ENCODE assay signal across 8 cellular contexts in genomic region chr17:40065041-40065770, GRCh38. TPM values are rescaled to one million over a fixed set of nuclear protein-coding genes. Genes with fewer than 3 reads are reported as not detected.
DNase-seq lines count a peak whose midpoint lies in the region; ATAC-seq lines count a peak whose summit lies in the region.

No MANE protein-coding gene starts in this region.

- peaks cover 68% of the 10 kb centered on the region for H3K4me1 Mint-ChIP-seq in dendritic cell treated with granulocyte-macrophage colony-stimulating factor and Interleukin-4, amounts not matched to agents 40 ng/mL and 50 ng/mL, for 4 days (ENCODE audit: low read depth)
- H3K4me1 Mint-ChIP-seq in naive B cell: peaks cover 66 to 74% (median 67%) of the 10 kb centered on the region in 3 donors

- no peaks in the 10 kb centered on the region for H3K9me3 Mint-ChIP-seq in dendritic cell treated with granulocyte-macrophage colony-stimulating factor and Interleukin-4, amounts not matched to agents 40 ng/mL and 50 ng/mL, for 4 days
- no peaks in the 10 kb centered on the region for H3K9me3 Mint-ChIP-seq in naive B cell

- H3K27ac ChIP-seq in HUES6 (ENCODE audit: low read depth, low read length): no peak overlapping the region

- H3K27me3 Mint-ChIP-seq in dendritic cell treated with granulocyte-macrophage colony-stimulating factor and Interleukin-4, amounts not matched to agents 40 ng/mL and 50 ng/mL, for 4 days: peaks cover 40% of the 10 kb centered on the region
- H3K27me3 Mint-ChIP-seq in naive B cell: no peaks in the 10 kb centered on the region

- H3K4me3 ChIP-seq in HUES6 (ENCODE audit: low read depth, low read length): peak overlapping the region; percentile 4; the same call in 1 of the 2 replicates

- H3K27ac Mint-ChIP-seq in dendritic cell treated with granulocyte-macrophage colony-stimulating factor and Interleukin-4, amounts not matched to agents 40 ng/mL and 50 ng/mL, for 4 days: peak overlapping the region; percentile 3
- H3K27ac Mint-ChIP-seq in naive B cell: peak overlapping the region in 4 of 6 donors; percentile 6 to 76 (median 56)

- no peaks in the 10 kb centered on the region for H3K9me3 ChIP-seq in HUES6 (ENCODE audit: control insufficient read depth, insufficient read depth, low read depth, low read length)

- peak overlapping the region; percentile 23 for H3K9ac ChIP-seq in HUES6 (ENCODE audit: low read length)

- no peaks in the 10 kb centered on the region for H3K36me3 Mint-ChIP-seq in dendritic cell treated with granulocyte-macrophage colony-stimulating factor and Interleukin-4, amounts not matched to agents 40 ng/mL and 50 ng/mL, for 4 days (ENCODE audit: low read depth)
- H3K36me3 Mint-ChIP-seq in naive B cell: no peaks in the 10 kb centered on the region

- no peak overlapping the region for H3K4me3 Mint-ChIP-seq in dendritic cell treated with granulocyte-macrophage colony-stimulating factor and Interleukin-4, amounts not matched to agents 40 ng/mL and 50 ng/mL, for 4 days
- peak overlapping the region in 7 of 8 donors; percentile 10 to 95 (median 82) for H3K4me3 Mint-ChIP-seq in naive B cell

- H3K27me3 ChIP-seq in HUES6 (ENCODE audit: control insufficient read depth, insufficient read depth, low read length): peaks cover 22% of the 10 kb centered on the region

- no peaks in the 10 kb centered on the region for H3K36me3 ChIP-seq in HUES6 (ENCODE audit: control insufficient read depth, insufficient read depth, low read length)

- DNase-seq in A172 (ENCODE audit: low spot score): peak; percentile 41
- DNase-seq in naive B cell: no peak
- no peak for DNase-seq in left colon
- DNase-seq in activated CD4-positive, alpha-beta T cell treated with anti-CD3 and anti-CD28 coated beads for 1 hour: no peak
- no peak for DNase-seq in DMS53 (lab: John Stamatoyannopoulos, UW)
- DNase-seq in HPDE6-E6E7 (ENCODE audit: extremely low spot score): no peak

- ATAC-seq in naive B cell (ENCODE audit: low read depth in 2 of 2) (no peak), left colon (no peak)

- intact Hi-C loops in dendritic cell treated with granulocyte-macrophage colony-stimulating factor and Interleukin-4, amounts not matched to agents 40 ng/mL and 50 ng/mL, for 4 days (cut with micrococcal nuclease): no loop called here
- intact Hi-C loops in left colon (cut with DNase I, micrococcal nuclease): loop anchor here in 1 of 2 donors (5.0 kb wide), 1 partner anchor 42 kb away; no protein-coding TSS in a partner anchor

- peaks cover 61% of the 10 kb centered on the region for H3K4me1 ChIP-seq in HUES6 (ENCODE audit: control insufficient read depth, insufficient read depth, low read length)

RNA-seq across cellular contexts. Expression of gene THRA, which starts 2.4 kb away (rescaled TPM):
- 14.5 and 17.8 TPM in 2 replicates for total RNA-seq in A172 (2014; rRNA removed; shearing (Covaris generic))
- polyA plus RNA-seq in naive B cell (ENCODE audit: low read depth in 6 of 6): 1 to 10 TPM; 1.9 to 5.3 (median 4.7) TPM
- 10 to 100 TPM; 48.4 to 56.3 TPM for total RNA-seq in left colon

RNA-seq across cellular contexts. Expression of gene MED24, which starts 11.0 kb away (rescaled TPM):
- 46.5 and 67.3 TPM in 2 replicates for total RNA-seq in A172 (2014; rRNA removed; shearing (Covaris generic))
- polyA plus RNA-seq in naive B cell (ENCODE audit: low read depth in 6 of 6): 10 to 100 TPM; 44.9 to 58.9 (median 47.6) TPM
- total RNA-seq in left colon: 100 to 1,000 TPM in 1 of 2 donors, 10 to 100 TPM in 1; 63.4 to 108 TPM

RNA-seq across cellular contexts. Expression of gene NR1D1, which starts 35.2 kb away (rescaled TPM):
- 1.1 and 2.2 TPM in 2 replicates for total RNA-seq in A172 (2014; rRNA removed; shearing (Covaris generic))
- 1 to 10 TPM in 5 of 6 donors, not detected in 1; 1.1 to 2.9 (median 2.1) TPM for polyA plus RNA-seq in naive B cell (ENCODE audit: low read depth in 6 of 6)
- 10 to 100 TPM; 16.9 to 19.8 TPM for total RNA-seq in left colon

RNA-seq across cellular contexts. Expression of gene CSF3, which starts 50.0 kb away (rescaled TPM):
- total RNA-seq in A172 (2014; rRNA removed; shearing (Covaris generic)): not detected in 2 replicates
- polyA plus RNA-seq in naive B cell (ENCODE audit: low read depth in 6 of 6): not detected
- under 1 TPM; 0.20 to 0.67 TPM for total RNA-seq in left colon

RNA-seq across cellular contexts. Expression of gene MSL1, which starts 56.6 kb away (rescaled TPM):
- 61.3 and 64.3 TPM in 2 replicates for total RNA-seq in A172 (2014; rRNA removed; shearing (Covaris generic))
- 10 to 100 TPM in 2 of 6 donors, 1 to 10 TPM in 4; 7.7 to 13.1 (median 9.2) TPM for polyA plus RNA-seq in naive B cell (ENCODE audit: low read depth in 6 of 6)
- 10 to 100 TPM; 77.4 to 82.0 TPM for total RNA-seq in left colon
